In genomic region chr22:47320560-47320959, GRCh38 we compare ENCODE assay signal across 24 cellular contexts.
"Had no signal": no experiment of that assay in that cellular context is flagged by ENCODE, and none has a peak within 500 bp of the region (broad histone marks: within the 10 kb centered on the region; RNA-seq: fewer than 3 reads in every experiment).

No MANE protein-coding gene starts in this region.

- ATAC-seq: effector memory CD8-positive, alpha-beta T cell; esophagus mucosa; foreskin keratinocyte; gastrocnemius medialis; gastroesophageal sphincter; heart left ventricle; heart right ventricle had no signal

- H3K36me3 ChIP-seq: colonic mucosa, esophagus muscularis mucosa, esophagus squamous epithelium, gastrocnemius medialis, gastroesophageal sphincter, heart left ventricle, heart right ventricle had no signal

- H3K4me2 ChIP-seq: hepatocyte had no signal

- DNase-seq: colonic mucosa; cortex of kidney; dermis blood vessel endothelial cell; dorsolateral prefrontal cortex; effector CD4-positive, alpha-beta T cell; effector CD8-positive, alpha-beta T cell; effector memory CD4-positive, alpha-beta T cell; effector memory CD8-positive, alpha-beta T cell; endodermal cell; erythroblast; esophagus squamous epithelium; foreskin fibroblast; foreskin keratinocyte; foreskin melanocyte; gastrocnemius medialis; glutamatergic neuron; heart left ventricle; heart right ventricle had no signal

- H3K79me2 ChIP-seq: hepatocyte had no signal

- H3K4me1 ChIP-seq: colonic mucosa, esophagus muscularis mucosa, esophagus squamous epithelium, foreskin keratinocyte, gastrocnemius medialis, gastroesophageal sphincter, heart left ventricle, heart right ventricle had no signal

- H2AFZ ChIP-seq: hepatocyte had no signal

- H3K4me3 ChIP-seq: colonic mucosa, coronary artery, dorsolateral prefrontal cortex, esophagus muscularis mucosa, esophagus squamous epithelium, gastrocnemius medialis, gastroesophageal sphincter, heart left ventricle, heart right ventricle, hepatocyte had no signal

- H3K27me3 ChIP-seq: colonic mucosa, foreskin keratinocyte, hepatocyte had no signal

- H3K27ac ChIP-seq: colonic mucosa, coronary artery, dorsolateral prefrontal cortex, epithelial cell of prostate, esophagus muscularis mucosa, esophagus squamous epithelium, foreskin keratinocyte, gastrocnemius medialis, gastroesophageal sphincter, heart left ventricle, heart right ventricle, hepatocyte had no signal

- H3K9me3 ChIP-seq: colonic mucosa, gastrocnemius medialis had no signal
